ENCODE assay signal across 1 cellular context in the genomic region with DNA sequence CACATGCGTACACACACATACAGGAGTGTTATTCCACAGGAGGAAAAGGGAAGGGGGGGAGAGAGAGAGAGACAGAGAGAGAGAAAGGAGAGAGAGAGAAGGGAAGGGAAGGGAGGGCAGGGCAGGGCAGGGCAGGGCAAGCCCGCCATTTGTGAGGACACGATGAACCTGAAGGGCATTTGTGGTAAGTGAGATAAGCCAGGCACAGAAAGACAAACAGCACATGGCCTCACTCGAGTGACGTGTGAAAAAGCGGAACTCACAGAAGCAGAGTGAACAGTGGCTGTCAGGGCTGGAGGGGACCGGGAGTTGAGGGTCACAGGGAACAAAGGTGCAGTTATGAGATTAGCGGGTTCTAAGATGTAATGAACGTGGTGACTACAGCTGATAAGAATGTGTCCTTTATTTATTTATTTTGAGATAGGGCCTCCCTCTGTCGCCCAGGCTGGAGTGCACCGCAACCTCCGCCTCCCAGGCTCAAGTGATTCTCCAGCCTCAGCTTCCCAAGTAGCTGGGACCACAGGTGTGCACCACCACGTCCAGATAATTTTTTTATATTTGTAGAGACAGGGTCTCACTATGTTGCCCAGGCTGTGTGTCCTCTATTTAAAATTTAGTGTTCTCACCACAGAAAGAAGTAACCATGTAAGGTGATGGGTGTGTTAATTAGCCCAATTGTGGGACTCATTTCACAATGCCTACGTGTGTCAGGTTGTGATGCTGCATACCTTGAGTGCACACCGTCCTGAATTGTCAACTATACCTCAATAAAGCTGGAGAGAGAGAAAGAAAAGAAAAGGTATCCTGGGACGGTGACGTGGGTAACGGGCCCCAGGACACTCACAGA.
TF ChIP-seq lines count a peak whose summit lies in the region.

No MANE protein-coding gene starts in this region.

TF ChIP-seq in K562, 482 proteins besides CTCF, POLR2A, EP300 and RAD21 (continued from another document and continues in another):
- TF ChIP-seq ETS2 (tag; IDR thresholded peaks at IDR 0.05; ENCODE audit: borderline replicate concordance, poor library complexity, severe bottlenecking) (no peak), SIN3B (IDR thresholded peaks at IDR 0.05; ENCODE audit: low read depth) (no peak), ATF1 (CRISPR knock-in tag; IDR thresholded peaks at IDR 0.05) (no peak), ATF1 (tag; IDR thresholded peaks at IDR 0.05) (peak; percentile 92), BACH1 (tag; IDR thresholded peaks at IDR 0.05) (no peak), CHD2 (IDR thresholded peaks at IDR 0.05; ENCODE audit: low read depth, low read length) (no peak), TAF1 (IDR thresholded peaks at IDR 0.05; ENCODE audit: control insufficient read depth, extremely low read depth, insufficient read depth, low read length, severe bottlenecking) (no peak), ZNF695 (CRISPR knock-in tag; IDR thresholded peaks at IDR 0.05) (no peak), CAMTA2 (CRISPR knock-in tag; conservative IDR thresholded peaks at IDR 0.05) (no peak), MED1 (CRISPR knock-in tag; IDR thresholded peaks at IDR 0.05; ENCODE audit: borderline replicate concordance) (no peak), SMARCE1 (IDR thresholded peaks at IDR 0.05) (peak; percentile 99), ZNF561 (CRISPR knock-in tag; conservative IDR thresholded peaks at IDR 0.05) (no peak), YY1 (IDR thresholded peaks at IDR 0.05; ENCODE audit: borderline replicate concordance in 1 of 3, control insufficient read depth in 1 of 3, extremely low read depth in 1 of 3, insufficient read depth in 3 of 3, insufficient read length in 1 of 3, insufficient replicate concordance in 2 of 3, low read depth in 1 of 3, low read length in 2 of 3) (peak in 1 of 3 experiments; percentile 63), RAD51 (IDR thresholded peaks at IDR 0.05; ENCODE audit: borderline replicate concordance, low read depth) (peak; percentile 44; the same call in 1 of the 2 replicates), NCOA2 (IDR thresholded peaks at IDR 0.05; ENCODE audit: partially characterized antibody in 2 of 2) (no peak), DNMT1 (IDR thresholded peaks at IDR 0.05) (no peak), JUND (IDR thresholded peaks at IDR 0.05; ENCODE audit: borderline replicate concordance, low read depth, low read length) (0 out of 2 replicates have a peak, but pooled peaks have one; percentile 72), JUND (tag; IDR thresholded peaks at IDR 0.05; ENCODE audit: borderline replicate concordance, low read depth, low read length) (peak; percentile 82; the same call in 2 of the 3 replicates), ILF3 (IDR thresholded peaks at IDR 0.05; ENCODE audit: borderline replicate concordance) (no peak), ILK (tag; IDR thresholded peaks at IDR 0.05; ENCODE audit: borderline replicate concordance, low read depth) (no peak), TRIM24 (IDR thresholded peaks at IDR 0.05) (peak; percentile 98 to 99), ADNP (tag; IDR thresholded peaks at IDR 0.05) (peak; percentile 88), ZNF766 (CRISPR knock-in tag; conservative IDR thresholded peaks at IDR 0.05) (peak; percentile 82), RNF2 (IDR thresholded peaks at IDR 0.05) (peak; percentile 85), MEIS2 (IDR thresholded peaks at IDR 0.05; ENCODE audit: partially characterized antibody) (peak; percentile 96), ZFPM2 (CRISPR knock-in tag; IDR thresholded peaks at IDR 0.05) (no peak), SRSF7 (optimal IDR thresholded peaks at IDR 0.05; ENCODE audit: low read depth, low read length) (no peak), ETV6 (IDR thresholded peaks at IDR 0.05; ENCODE audit: borderline replicate concordance in 1 of 2, low read depth in 2 of 2, low read length in 1 of 2) (no peak), ETV6 (CRISPR knock-in tag; IDR thresholded peaks at IDR 0.05; ENCODE audit: borderline replicate concordance) (no peak), ZKSCAN8 (CRISPR knock-in tag; IDR thresholded peaks at IDR 0.05) (no peak; the same call in 1 of the 2 replicates), SMARCC2 (IDR thresholded peaks at IDR 0.05; ENCODE audit: low read depth) (peak; percentile 94), FOXP1 (CRISPR knock-in tag; IDR thresholded peaks at IDR 0.05) (no peak), OTX1 (CRISPR knock-in tag; IDR thresholded peaks at IDR 0.05) (no peak; the same call in 1 of the 2 replicates), ZNF197 (CRISPR knock-in tag; IDR thresholded peaks at IDR 0.05; ENCODE audit: low read depth) (no peak), FOSL1 (tag; conservative IDR thresholded peaks at IDR 0.05) (peak; percentile 89), ZNF717 (CRISPR knock-in tag; IDR thresholded peaks at IDR 0.05) (no peak), TGIF2 (CRISPR knock-in tag; IDR thresholded peaks at IDR 0.05) (no peak), SREBF2 (CRISPR knock-in tag; IDR thresholded peaks at IDR 0.05) (no peak), BRF1 (IDR thresholded peaks at IDR 0.05; ENCODE audit: borderline replicate concordance, extremely low read depth, insufficient read length) (no peak), SMAD3 (CRISPR knock-in tag; conservative IDR thresholded peaks at IDR 0.05) (no peak; the same call in 1 of the 2 replicates), WHSC1 (IDR thresholded peaks at IDR 0.05; ENCODE audit: low read length) (no peak), KLF13 (tag; IDR thresholded peaks at IDR 0.05; ENCODE audit: borderline replicate concordance, low read depth) (no peak), EHMT2 (IDR thresholded peaks at IDR 0.05) (peak; percentile 83)
- TF ChIP-seq, protein P1, sequence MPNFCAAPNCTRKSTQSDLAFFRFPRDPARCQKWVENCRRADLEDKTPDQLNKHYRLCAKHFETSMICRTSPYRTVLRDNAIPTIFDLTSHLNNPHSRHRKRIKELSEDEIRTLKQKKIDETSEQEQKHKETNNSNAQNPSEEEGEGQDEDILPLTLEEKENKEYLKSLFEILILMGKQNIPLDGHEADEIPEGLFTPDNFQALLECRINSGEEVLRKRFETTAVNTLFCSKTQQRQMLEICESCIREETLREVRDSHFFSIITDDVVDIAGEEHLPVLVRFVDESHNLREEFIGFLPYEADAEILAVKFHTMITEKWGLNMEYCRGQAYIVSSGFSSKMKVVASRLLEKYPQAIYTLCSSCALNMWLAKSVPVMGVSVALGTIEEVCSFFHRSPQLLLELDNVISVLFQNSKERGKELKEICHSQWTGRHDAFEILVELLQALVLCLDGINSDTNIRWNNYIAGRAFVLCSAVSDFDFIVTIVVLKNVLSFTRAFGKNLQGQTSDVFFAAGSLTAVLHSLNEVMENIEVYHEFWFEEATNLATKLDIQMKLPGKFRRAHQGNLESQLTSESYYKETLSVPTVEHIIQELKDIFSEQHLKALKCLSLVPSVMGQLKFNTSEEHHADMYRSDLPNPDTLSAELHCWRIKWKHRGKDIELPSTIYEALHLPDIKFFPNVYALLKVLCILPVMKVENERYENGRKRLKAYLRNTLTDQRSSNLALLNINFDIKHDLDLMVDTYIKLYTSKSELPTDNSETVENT (CRISPR knock-in tag; IDR thresholded peaks at IDR 0.05), result no peak
- TF ChIP-seq, protein P2, sequence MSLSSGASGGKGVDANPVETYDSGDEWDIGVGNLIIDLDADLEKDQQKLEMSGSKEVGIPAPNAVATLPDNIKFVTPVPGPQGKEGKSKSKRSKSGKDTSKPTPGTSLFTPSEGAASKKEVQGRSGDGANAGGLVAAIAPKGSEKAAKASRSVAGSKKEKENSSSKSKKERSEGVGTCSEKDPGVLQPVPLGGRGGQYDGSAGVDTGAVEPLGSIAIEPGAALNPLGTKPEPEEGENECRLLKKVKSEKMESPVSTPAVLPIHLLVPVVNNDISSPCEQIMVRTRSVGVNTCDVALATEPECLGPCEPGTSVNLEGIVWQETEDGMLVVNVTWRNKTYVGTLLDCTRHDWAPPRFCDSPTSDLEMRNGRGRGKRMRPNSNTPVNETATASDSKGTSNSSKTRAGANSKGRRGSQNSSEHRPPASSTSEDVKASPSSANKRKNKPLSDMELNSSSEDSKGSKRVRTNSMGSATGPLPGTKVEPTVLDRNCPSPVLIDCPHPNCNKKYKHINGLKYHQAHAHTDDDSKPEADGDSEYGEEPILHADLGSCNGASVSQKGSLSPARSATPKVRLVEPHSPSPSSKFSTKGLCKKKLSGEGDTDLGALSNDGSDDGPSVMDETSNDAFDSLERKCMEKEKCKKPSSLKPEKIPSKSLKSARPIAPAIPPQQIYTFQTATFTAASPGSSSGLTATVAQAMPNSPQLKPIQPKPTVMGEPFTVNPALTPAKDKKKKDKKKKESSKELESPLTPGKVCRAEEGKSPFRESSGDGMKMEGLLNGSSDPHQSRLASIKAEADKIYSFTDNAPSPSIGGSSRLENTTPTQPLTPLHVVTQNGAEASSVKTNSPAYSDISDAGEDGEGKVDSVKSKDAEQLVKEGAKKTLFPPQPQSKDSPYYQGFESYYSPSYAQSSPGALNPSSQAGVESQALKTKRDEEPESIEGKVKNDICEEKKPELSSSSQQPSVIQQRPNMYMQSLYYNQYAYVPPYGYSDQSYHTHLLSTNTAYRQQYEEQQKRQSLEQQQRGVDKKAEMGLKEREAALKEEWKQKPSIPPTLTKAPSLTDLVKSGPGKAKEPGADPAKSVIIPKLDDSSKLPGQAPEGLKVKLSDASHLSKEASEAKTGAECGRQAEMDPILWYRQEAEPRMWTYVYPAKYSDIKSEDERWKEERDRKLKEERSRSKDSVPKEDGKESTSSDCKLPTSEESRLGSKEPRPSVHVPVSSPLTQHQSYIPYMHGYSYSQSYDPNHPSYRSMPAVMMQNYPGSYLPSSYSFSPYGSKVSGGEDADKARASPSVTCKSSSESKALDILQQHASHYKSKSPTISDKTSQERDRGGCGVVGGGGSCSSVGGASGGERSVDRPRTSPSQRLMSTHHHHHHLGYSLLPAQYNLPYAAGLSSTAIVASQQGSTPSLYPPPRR (CRISPR knock-in tag; IDR thresholded peaks at IDR 0.05; ENCODE audit: borderline replicate concordance), result no peak; the same call in 1 of the 2 replicates
- TF ChIP-seq, protein P3, sequence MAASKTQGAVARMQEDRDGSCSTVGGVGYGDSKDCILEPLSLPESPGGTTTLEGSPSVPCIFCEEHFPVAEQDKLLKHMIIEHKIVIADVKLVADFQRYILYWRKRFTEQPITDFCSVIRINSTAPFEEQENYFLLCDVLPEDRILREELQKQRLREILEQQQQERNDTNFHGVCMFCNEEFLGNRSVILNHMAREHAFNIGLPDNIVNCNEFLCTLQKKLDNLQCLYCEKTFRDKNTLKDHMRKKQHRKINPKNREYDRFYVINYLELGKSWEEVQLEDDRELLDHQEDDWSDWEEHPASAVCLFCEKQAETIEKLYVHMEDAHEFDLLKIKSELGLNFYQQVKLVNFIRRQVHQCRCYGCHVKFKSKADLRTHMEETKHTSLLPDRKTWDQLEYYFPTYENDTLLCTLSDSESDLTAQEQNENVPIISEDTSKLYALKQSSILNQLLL (CRISPR knock-in tag; IDR thresholded peaks at IDR 0.05; ENCODE audit: borderline replicate concordance), result no peak
- TF ChIP-seq, protein P4, sequence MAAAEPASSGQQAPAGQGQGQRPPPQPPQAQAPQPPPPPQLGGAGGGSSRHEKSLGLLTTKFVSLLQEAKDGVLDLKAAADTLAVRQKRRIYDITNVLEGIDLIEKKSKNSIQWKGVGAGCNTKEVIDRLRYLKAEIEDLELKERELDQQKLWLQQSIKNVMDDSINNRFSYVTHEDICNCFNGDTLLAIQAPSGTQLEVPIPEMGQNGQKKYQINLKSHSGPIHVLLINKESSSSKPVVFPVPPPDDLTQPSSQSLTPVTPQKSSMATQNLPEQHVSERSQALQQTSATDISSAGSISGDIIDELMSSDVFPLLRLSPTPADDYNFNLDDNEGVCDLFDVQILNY (CRISPR knock-in tag; IDR thresholded peaks at IDR 0.05), result no peak
- TF ChIP-seq, protein P5, sequence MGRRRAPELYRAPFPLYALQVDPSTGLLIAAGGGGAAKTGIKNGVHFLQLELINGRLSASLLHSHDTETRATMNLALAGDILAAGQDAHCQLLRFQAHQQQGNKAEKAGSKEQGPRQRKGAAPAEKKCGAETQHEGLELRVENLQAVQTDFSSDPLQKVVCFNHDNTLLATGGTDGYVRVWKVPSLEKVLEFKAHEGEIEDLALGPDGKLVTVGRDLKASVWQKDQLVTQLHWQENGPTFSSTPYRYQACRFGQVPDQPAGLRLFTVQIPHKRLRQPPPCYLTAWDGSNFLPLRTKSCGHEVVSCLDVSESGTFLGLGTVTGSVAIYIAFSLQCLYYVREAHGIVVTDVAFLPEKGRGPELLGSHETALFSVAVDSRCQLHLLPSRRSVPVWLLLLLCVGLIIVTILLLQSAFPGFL (CRISPR knock-in tag; IDR thresholded peaks at IDR 0.05), result no peak
